Comparison of ENCODE assay signal across 38 cellular contexts in genomic region chr9:116332090-116332489, GRCh38.
"Had no signal": no experiment of that assay in that cellular context is flagged by ENCODE, and none has a peak within 500 bp of the region (broad histone marks: within the 10 kb centered on the region; RNA-seq: fewer than 3 reads in every experiment).

No MANE protein-coding gene starts in this region.

- H3K27ac Mint-ChIP-seq: activated CD4-positive, alpha-beta memory T cell treated with anti-CD3 and anti-CD28 coated beads, Interleukin-2, amount 10 ng/mL, durations not matched to agents 7 days and 5 days; activated CD4-positive, alpha-beta T cell treated with anti-CD3 and anti-CD28 coated beads for 36 hours; activated CD4-positive, alpha-beta T cell treated with anti-CD3 and anti-CD28 coated beads, Interleukin-2, amount 10 ng/mL, durations not matched to agents 7 days and 5 days; activated CD8-positive, alpha-beta memory T cell treated with anti-CD3 and anti-CD28 coated beads, Interleukin-2, amount 10 ng/mL, durations not matched to agents 7 days and 5 days; activated CD8-positive, alpha-beta T cell treated with anti-CD3 and anti-CD28 coated beads, Interleukin-2, amount 10 ng/mL, durations not matched to agents 7 days and 5 days; activated naive CD4-positive, alpha-beta T cell treated with anti-CD3 and anti-CD28 coated beads, Interleukin-2, amount 10 ng/mL, durations not matched to agents 7 days and 5 days; activated naive CD4-positive, alpha-beta T cell treated with anti-CD3 and anti-CD28 coated beads, Interleukin-2, amount 50 U/mL, for 24 hours; activated naive CD8-positive, alpha-beta T cell; activated naive CD8-positive, alpha-beta T cell treated with anti-CD3 and anti-CD28 coated beads, Interleukin-2, amount 10 ng/mL, durations not matched to agents 7 days and 5 days; activated naive CD8-positive, alpha-beta T cell treated with anti-CD3 and anti-CD28 coated beads, Interleukin-2, amount 50 U/mL, for 24 hours; activated T-cell treated with anti-CD3 and anti-CD28 coated beads, Interleukin-2, amount 50 U/mL, for 24 hours; activated T-helper 2 cell treated with anti-CD3 and anti-CD28 coated beads, Interferon-gamma antibody, Interleukin-2, Interleukin-4, amounts not matched to agents 10 μg/mL and 5 μg/mL and 100 μg/mL, durations not matched to agents 14 hours and 24 hours and 36 hours; brain; T-helper 1 cell treated with Interleukin-12 subunit alpha and Interleukin-12 subunit beta and Interleukin-4 antibody, amounts not matched to agents 30 μg/mL and 1 μg/mL, for 36 hours; T-helper 2 cell treated with Interferon-gamma antibody and Interleukin-4, amounts not matched to agents 5 μg/mL and 100 μg/mL, for 36 hours had no signal

- H3K27ac ChIP-seq: ascending aorta, VCaP had no signal

- FAIRE-seq: TTC549 had no signal

- H3K9me3 ChIP-seq: ascending aorta had no signal

- H3K9me3 Mint-ChIP-seq: activated CD4-positive, alpha-beta memory T cell treated with anti-CD3 and anti-CD28 coated beads, Interleukin-2, amount 10 ng/mL, durations not matched to agents 7 days and 5 days; activated CD4-positive, alpha-beta T cell treated with anti-CD3 and anti-CD28 coated beads, Interleukin-2, amount 10 ng/mL, durations not matched to agents 7 days and 5 days; activated naive CD4-positive, alpha-beta T cell treated with anti-CD3 and anti-CD28 coated beads, Interleukin-2, amount 10 ng/mL, durations not matched to agents 7 days and 5 days; activated naive CD4-positive, alpha-beta T cell treated with anti-CD3 and anti-CD28 coated beads, Interleukin-2, amount 50 U/mL, for 24 hours; activated naive CD8-positive, alpha-beta T cell treated with anti-CD3 and anti-CD28 coated beads, Interleukin-2, amount 50 U/mL, for 24 hours; activated T-cell treated with anti-CD3 and anti-CD28 coated beads, Interleukin-2, amount 50 U/mL, for 24 hours; activated T-helper 2 cell treated with anti-CD3 and anti-CD28 coated beads, Interferon-gamma antibody, Interleukin-2, Interleukin-4, amounts not matched to agents 10 μg/mL and 5 μg/mL and 100 μg/mL, durations not matched to agents 14 hours and 24 hours and 36 hours; brain; T-helper 1 cell treated with Interleukin-12 subunit alpha and Interleukin-12 subunit beta and Interleukin-4 antibody, amounts not matched to agents 30 μg/mL and 1 μg/mL, for 36 hours; T-helper 2 cell treated with Interferon-gamma antibody and Interleukin-4, amounts not matched to agents 5 μg/mL and 100 μg/mL, for 36 hours had no signal

- H3K27me3 ChIP-seq: ascending aorta, cardiac muscle cell had no signal

- H3K4me3 Mint-ChIP-seq: activated CD4-positive, alpha-beta memory T cell treated with anti-CD3 and anti-CD28 coated beads, Interleukin-2, amount 10 ng/mL, durations not matched to agents 7 days and 5 days; activated CD4-positive, alpha-beta T cell treated with anti-CD3 and anti-CD28 coated beads for 36 hours; activated CD4-positive, alpha-beta T cell treated with anti-CD3 and anti-CD28 coated beads, Interleukin-2, amount 10 ng/mL, durations not matched to agents 7 days and 5 days; activated CD8-positive, alpha-beta memory T cell treated with anti-CD3 and anti-CD28 coated beads, Interleukin-2, amount 10 ng/mL, durations not matched to agents 7 days and 5 days; activated CD8-positive, alpha-beta T cell treated with anti-CD3 and anti-CD28 coated beads, Interleukin-2, amount 10 ng/mL, durations not matched to agents 7 days and 5 days; activated naive CD4-positive, alpha-beta T cell treated with anti-CD3 and anti-CD28 coated beads, Interleukin-2, amount 10 ng/mL, durations not matched to agents 7 days and 5 days; activated naive CD4-positive, alpha-beta T cell treated with anti-CD3 and anti-CD28 coated beads, Interleukin-2, amount 50 U/mL, for 24 hours; activated naive CD8-positive, alpha-beta T cell; activated naive CD8-positive, alpha-beta T cell treated with anti-CD3 and anti-CD28 coated beads, Interleukin-2, amount 10 ng/mL, durations not matched to agents 7 days and 5 days; activated naive CD8-positive, alpha-beta T cell treated with anti-CD3 and anti-CD28 coated beads, Interleukin-2, amount 50 U/mL, for 24 hours; activated T-cell treated with anti-CD3 and anti-CD28 coated beads, Interleukin-2, amount 50 U/mL, for 24 hours; brain; central memory CD8-positive, alpha-beta T cell; T-helper 1 cell treated with Interleukin-12 subunit alpha and Interleukin-12 subunit beta and Interleukin-4 antibody, amounts not matched to agents 30 μg/mL and 1 μg/mL, for 36 hours; T-helper 2 cell treated with Interferon-gamma antibody and Interleukin-4, amounts not matched to agents 5 μg/mL and 100 μg/mL, for 36 hours had no signal

- H3K4me3 ChIP-seq: ascending aorta, cardiac muscle cell had no signal

- H3K36me3 Mint-ChIP-seq: activated CD8-positive, alpha-beta memory T cell treated with anti-CD3 and anti-CD28 coated beads, Interleukin-2, amount 10 ng/mL, durations not matched to agents 7 days and 5 days; activated naive CD4-positive, alpha-beta T cell treated with anti-CD3 and anti-CD28 coated beads, Interleukin-2, amount 10 ng/mL, durations not matched to agents 7 days and 5 days; activated naive CD4-positive, alpha-beta T cell treated with anti-CD3 and anti-CD28 coated beads, Interleukin-2, amount 50 U/mL, for 24 hours; activated naive CD8-positive, alpha-beta T cell; activated naive CD8-positive, alpha-beta T cell treated with anti-CD3 and anti-CD28 coated beads, Interleukin-2, amount 10 ng/mL, durations not matched to agents 7 days and 5 days; brain had no signal

- ATAC-seq: activated CD4-positive, alpha-beta T cell treated with anti-CD3 and anti-CD28 coated beads for 36 hours; activated CD4-positive, CD25-positive, alpha-beta regulatory T cell treated with anti-CD3 and anti-CD28 coated beads, Interleukin-2, amount 50 U/mL, for 24 hours; activated CD8-positive, alpha-beta memory T cell treated with anti-CD3 and anti-CD28 coated beads, Interleukin-2, amount 10 ng/mL, durations not matched to agents 7 days and 5 days; activated CD8-positive, alpha-beta T cell treated with anti-CD3 and anti-CD28 coated beads, Interleukin-2, amount 10 ng/mL, durations not matched to agents 7 days and 5 days; activated naive CD8-positive, alpha-beta T cell treated with anti-CD3 and anti-CD28 coated beads, Interleukin-2, amount 50 U/mL, for 24 hours had no signal

- H3K4me1 Mint-ChIP-seq: activated CD4-positive, alpha-beta memory T cell treated with anti-CD3 and anti-CD28 coated beads, Interleukin-2, amount 10 ng/mL, durations not matched to agents 7 days and 5 days; activated CD4-positive, alpha-beta T cell treated with anti-CD3 and anti-CD28 coated beads for 36 hours; activated CD4-positive, alpha-beta T cell treated with anti-CD3 and anti-CD28 coated beads, Interleukin-2, amount 10 ng/mL, durations not matched to agents 7 days and 5 days; activated CD8-positive, alpha-beta memory T cell treated with anti-CD3 and anti-CD28 coated beads, Interleukin-2, amount 10 ng/mL, durations not matched to agents 7 days and 5 days; activated naive CD4-positive, alpha-beta T cell treated with anti-CD3 and anti-CD28 coated beads, Interleukin-2, amount 10 ng/mL, durations not matched to agents 7 days and 5 days; activated naive CD4-positive, alpha-beta T cell treated with anti-CD3 and anti-CD28 coated beads, Interleukin-2, amount 50 U/mL, for 24 hours; activated naive CD8-positive, alpha-beta T cell treated with anti-CD3 and anti-CD28 coated beads, Interleukin-2, amount 10 ng/mL, durations not matched to agents 7 days and 5 days; activated naive CD8-positive, alpha-beta T cell treated with anti-CD3 and anti-CD28 coated beads, Interleukin-2, amount 50 U/mL, for 24 hours; central memory CD8-positive, alpha-beta T cell had no signal

- H3K36me3 ChIP-seq: cardiac muscle cell had no signal

- DNase-seq: activated CD4-positive, alpha-beta memory T cell treated with anti-CD3 and anti-CD28 coated beads, Interleukin-2, amount 10 ng/mL, durations not matched to agents 7 days and 5 days; activated CD4-positive, alpha-beta T cell treated with anti-CD3 and anti-CD28 coated beads for 1 hour; activated CD4-positive, alpha-beta T cell treated with anti-CD3 and anti-CD28 coated beads for 36 hours; activated CD4-positive, alpha-beta T cell treated with anti-CD3 and anti-CD28 coated beads for 48 hours; activated CD4-positive, alpha-beta T cell treated with anti-CD3 and anti-CD28 coated beads, Interleukin-2, amount 10 ng/mL, durations not matched to agents 7 days and 5 days; activated CD4-positive, alpha-beta T cell treated with anti-CD3 and anti-CD28 coated beads, Interleukin-2, amount 50 U/mL, for 48 hours; activated CD4-positive, CD25-positive, alpha-beta regulatory T cell; activated CD8-positive, alpha-beta memory T cell treated with anti-CD3 and anti-CD28 coated beads for 24 hours; activated CD8-positive, alpha-beta memory T cell treated with anti-CD3 and anti-CD28 coated beads, Interleukin-2, amount 10 ng/mL, durations not matched to agents 7 days and 5 days; activated CD8-positive, alpha-beta memory T cell treated with anti-CD3 and anti-CD28 coated beads, Interleukin-2, amount 50 U/mL, for 48 hours; activated CD8-positive, alpha-beta T cell treated with anti-CD3 and anti-CD28 coated beads, Interleukin-2, amount 10 ng/mL, durations not matched to agents 7 days and 5 days; activated effector memory CD4-positive, alpha-beta T cell treated with Interleukin-2 at 50 U/mL for 16 hours; activated gamma-delta T cell; activated naive CD4-positive, alpha-beta T cell treated with anti-CD3 and anti-CD28 coated beads, Interleukin-2, amount 10 ng/mL, durations not matched to agents 7 days and 5 days; activated naive CD4-positive, alpha-beta T cell treated with Interleukin-2 at 50 U/mL for 16 hours; activated naive CD8-positive, alpha-beta T cell treated with anti-CD3 and anti-CD28 coated beads, Interleukin-2, amount 10 ng/mL, durations not matched to agents 7 days and 5 days; activated naive CD8-positive, alpha-beta T cell treated with anti-CD3 and anti-CD28 coated beads, Interleukin-2, amount 50 U/mL, for 24 hours; activated T-cell treated with anti-CD3 and anti-CD28 coated beads, Interleukin-2, amount 50 U/mL, for 24 hours; activated T-cell treated with anti-CD3 and anti-CD28 coated beads, Interleukin-2, amount 50 U/mL, for 48 hours; amygdala; anterior cingulate cortex; caudate nucleus; cerebellar nuclear complex; T-helper 1 cell; T-helper 2 cell; T-helper 9 cell had no signal

- H3K27me3 Mint-ChIP-seq: activated CD4-positive, alpha-beta memory T cell treated with anti-CD3 and anti-CD28 coated beads, Interleukin-2, amount 10 ng/mL, durations not matched to agents 7 days and 5 days; activated CD4-positive, alpha-beta T cell treated with anti-CD3 and anti-CD28 coated beads, Interleukin-2, amount 10 ng/mL, durations not matched to agents 7 days and 5 days; activated naive CD8-positive, alpha-beta T cell treated with anti-CD3 and anti-CD28 coated beads, Interleukin-2, amount 10 ng/mL, durations not matched to agents 7 days and 5 days had no signal
